27 cellular contexts compared by ENCODE assay signal in genomic region chr2:15389326-15389700, GRCh38.
"Had no signal": no experiment of that assay in that cellular context is flagged by ENCODE, and none has a peak within 500 bp of the region (broad histone marks: within the 10 kb centered on the region; RNA-seq: fewer than 3 reads in every experiment).

No MANE protein-coding gene starts in this region.

- H3K4me3 ChIP-seq: coronary artery, dorsolateral prefrontal cortex, gastrocnemius medialis had no signal

- H3K4me3 Mint-ChIP-seq: activated CD4-positive, alpha-beta memory T cell treated with anti-CD3 and anti-CD28 coated beads, Interleukin-2, amount 10 ng/mL, durations not matched to agents 7 days and 5 days; activated CD4-positive, alpha-beta T cell treated with anti-CD3 and anti-CD28 coated beads, Interleukin-2, amount 10 ng/mL, durations not matched to agents 7 days and 5 days; activated naive CD8-positive, alpha-beta T cell; activated T-cell treated with anti-CD3 and anti-CD28 coated beads, Interleukin-2, amount 50 U/mL, for 24 hours; activated T-helper 17 cell treated with anti-CD3 and anti-CD28 coated beads, Interleukin-2, amount 50 U/mL, for 72 hours; central memory CD8-positive, alpha-beta T cell; dendritic cell treated with granulocyte-macrophage colony-stimulating factor and Interleukin-4, amounts not matched to agents 40 ng/mL and 50 ng/mL, for 4 days; endodermal cell had no signal

- DNase-seq: activated CD4-positive, alpha-beta memory T cell treated with anti-CD3 and anti-CD28 coated beads, Interleukin-2, amount 10 ng/mL, durations not matched to agents 7 days and 5 days; activated CD4-positive, alpha-beta T cell treated with anti-CD3 and anti-CD28 coated beads for 1 hour; activated CD4-positive, alpha-beta T cell treated with anti-CD3 and anti-CD28 coated beads for 4 hours; activated CD4-positive, alpha-beta T cell treated with anti-CD3 and anti-CD28 coated beads, Interleukin-2, amount 10 ng/mL, durations not matched to agents 7 days and 5 days; activated CD4-positive, alpha-beta T cell treated with anti-CD3 and anti-CD28 coated beads, Interleukin-2, amount 50 U/mL, for 4 hours; activated CD8-positive, alpha-beta memory T cell treated with anti-CD3 and anti-CD28 coated beads, Interleukin-2, amount 50 U/mL, for 48 hours; activated effector memory CD4-positive, alpha-beta T cell treated with Interleukin-2 at 50 U/mL for 16 hours; activated gamma-delta T cell treated with Interleukin-2 at 50 U/mL for 16 hours; activated naive CD4-positive, alpha-beta T cell treated with anti-CD3 and anti-CD28 coated beads, Interleukin-2, amount 50 U/mL, for 16 hours; activated naive CD4-positive, alpha-beta T cell treated with Interleukin-2 at 50 U/mL for 16 hours; activated T-cell treated with anti-CD3 and anti-CD28 coated beads for 4 hours; activated T-cell treated with anti-CD3 and anti-CD28 coated beads, Interleukin-2, amount 50 U/mL, for 24 hours; amniotic stem cell; anterior cingulate cortex; brain microvascular endothelial cell; dorsolateral prefrontal cortex; effector memory CD4-positive, alpha-beta T cell; endodermal cell; gastrocnemius medialis; T-helper 2 cell had no signal

- H3K4me1 Mint-ChIP-seq: activated CD4-positive, alpha-beta memory T cell treated with anti-CD3 and anti-CD28 coated beads, Interleukin-2, amount 10 ng/mL, durations not matched to agents 7 days and 5 days; activated CD4-positive, alpha-beta T cell treated with anti-CD3 and anti-CD28 coated beads, Interleukin-2, amount 10 ng/mL, durations not matched to agents 7 days and 5 days; activated T-helper 17 cell treated with anti-CD3 and anti-CD28 coated beads, Interleukin-2, amount 50 U/mL, for 72 hours; central memory CD8-positive, alpha-beta T cell had no signal

- H3K9me3 ChIP-seq: gastrocnemius medialis had no signal

- H3K27ac Mint-ChIP-seq: activated CD4-positive, alpha-beta memory T cell treated with anti-CD3 and anti-CD28 coated beads, Interleukin-2, amount 10 ng/mL, durations not matched to agents 7 days and 5 days; activated CD4-positive, alpha-beta T cell treated with anti-CD3 and anti-CD28 coated beads, Interleukin-2, amount 10 ng/mL, durations not matched to agents 7 days and 5 days; activated naive CD8-positive, alpha-beta T cell; activated T-cell treated with anti-CD3 and anti-CD28 coated beads, Interleukin-2, amount 50 U/mL, for 24 hours; activated T-helper 17 cell treated with anti-CD3 and anti-CD28 coated beads, Interleukin-2, amount 50 U/mL, for 72 hours; dendritic cell treated with granulocyte-macrophage colony-stimulating factor and Interleukin-4, amounts not matched to agents 40 ng/mL and 50 ng/mL, for 4 days had no signal

- H3K27me3 Mint-ChIP-seq: activated CD4-positive, alpha-beta memory T cell treated with anti-CD3 and anti-CD28 coated beads, Interleukin-2, amount 10 ng/mL, durations not matched to agents 7 days and 5 days; activated CD4-positive, alpha-beta T cell treated with anti-CD3 and anti-CD28 coated beads, Interleukin-2, amount 10 ng/mL, durations not matched to agents 7 days and 5 days; activated naive CD8-positive, alpha-beta T cell; activated T-cell treated with anti-CD3 and anti-CD28 coated beads, Interleukin-2, amount 50 U/mL, for 24 hours; activated T-helper 17 cell treated with anti-CD3 and anti-CD28 coated beads, Interleukin-2, amount 50 U/mL, for 72 hours; central memory CD8-positive, alpha-beta T cell; dendritic cell treated with granulocyte-macrophage colony-stimulating factor and Interleukin-4, amounts not matched to agents 40 ng/mL and 50 ng/mL, for 4 days had no signal

- H3K9me3 Mint-ChIP-seq: activated CD4-positive, alpha-beta memory T cell treated with anti-CD3 and anti-CD28 coated beads, Interleukin-2, amount 10 ng/mL, durations not matched to agents 7 days and 5 days; activated T-cell treated with anti-CD3 and anti-CD28 coated beads, Interleukin-2, amount 50 U/mL, for 24 hours; activated T-helper 17 cell treated with anti-CD3 and anti-CD28 coated beads, Interleukin-2, amount 50 U/mL, for 72 hours; central memory CD8-positive, alpha-beta T cell; dendritic cell treated with granulocyte-macrophage colony-stimulating factor and Interleukin-4, amounts not matched to agents 40 ng/mL and 50 ng/mL, for 4 days; endodermal cell had no signal

- H3K27ac ChIP-seq: brain microvascular endothelial cell, coronary artery, dorsolateral prefrontal cortex, foreskin keratinocyte, gastrocnemius medialis had no signal

- ATAC-seq: activated T-helper 17 cell treated with anti-CD3 and anti-CD28 coated beads, Interleukin-2, amount 50 U/mL, for 72 hours; esophagus mucosa; foreskin keratinocyte; gastrocnemius medialis had no signal

- H3K4me1 ChIP-seq: gastrocnemius medialis had no signal

- H3K27me3 ChIP-seq: brain microvascular endothelial cell, dorsolateral prefrontal cortex, foreskin keratinocyte, gastrocnemius medialis had no signal
